ENCODE assay signal across 35 cellular contexts in genomic region chr7:30583181-30583580, GRCh38.
"Had no signal": no experiment of that assay in that cellular context is flagged by ENCODE, and none has a peak within 500 bp of the region (broad histone marks: within the 10 kb centered on the region; RNA-seq: fewer than 3 reads in every experiment).

No MANE protein-coding gene starts in this region.

- H3K9me3 Mint-ChIP-seq: activated naive CD4-positive, alpha-beta T cell treated with anti-CD3 and anti-CD28 coated beads, Interleukin-2, amount 50 U/mL, for 24 hours; activated naive CD8-positive, alpha-beta T cell treated with anti-CD3 and anti-CD28 coated beads, Interleukin-2, amount 50 U/mL, for 24 hours; effector memory CD8-positive, alpha-beta T cell; T-helper 2 cell treated with Interferon-gamma antibody and Interleukin-4, amounts not matched to agents 5 μg/mL and 100 μg/mL, for 36 hours had no signal

- H3K9me3 ChIP-seq: adrenal gland, body of pancreas, gastroesophageal sphincter had no signal

- ATAC-seq: activated CD4-positive, CD25-positive, alpha-beta regulatory T cell treated with anti-CD3 and anti-CD28 coated beads, Interleukin-2, amount 50 U/mL, for 24 hours; activated CD8-positive, alpha-beta memory T cell treated with anti-CD3 and anti-CD28 coated beads, Interleukin-2, amount 10 ng/mL, durations not matched to agents 7 days and 5 days; activated CD8-positive, alpha-beta T cell treated with anti-CD3 and anti-CD28 coated beads, Interleukin-2, amount 10 ng/mL, durations not matched to agents 7 days and 5 days; activated naive CD8-positive, alpha-beta T cell treated with anti-CD3 and anti-CD28 coated beads, Interleukin-2, amount 50 U/mL, for 24 hours; body of pancreas; effector memory CD8-positive, alpha-beta T cell; gastroesophageal sphincter; heart right ventricle; T-helper 17 cell had no signal

- H3K27ac Mint-ChIP-seq: activated B cell treated with CpG ODN at 0.5 μM for 24 hours; activated CD4-positive, alpha-beta memory T cell treated with anti-CD3 and anti-CD28 coated beads for 36 hours; activated CD8-positive, alpha-beta memory T cell treated with anti-CD3 and anti-CD28 coated beads, Interleukin-2, amount 10 ng/mL, durations not matched to agents 7 days and 5 days; activated CD8-positive, alpha-beta T cell treated with anti-CD3 and anti-CD28 coated beads, Interleukin-2, amount 10 ng/mL, durations not matched to agents 7 days and 5 days; activated naive CD4-positive, alpha-beta T cell treated with anti-CD3 and anti-CD28 coated beads for 36 hours; activated naive CD4-positive, alpha-beta T cell treated with anti-CD3 and anti-CD28 coated beads, Interleukin-2, amount 50 U/mL, for 24 hours; activated naive CD8-positive, alpha-beta T cell treated with anti-CD3 and anti-CD28 coated beads for 36 hours; activated naive CD8-positive, alpha-beta T cell treated with anti-CD3 and anti-CD28 coated beads, Interleukin-2, amount 50 U/mL, for 24 hours; activated T-helper 1 cell treated with anti-CD3 and anti-CD28 coated beads, Interleukin-12 subunit alpha, Interleukin-12 subunit beta, Interleukin-2, Interleukin-4 antibody, amounts not matched to agents 30 ng/mL and 10 ng/mL and 1 ng/mL, durations not matched to agents 14 hours and 24 hours and 36 hours; activated T-helper 2 cell treated with anti-CD3 and anti-CD28 coated beads, Interferon-gamma antibody, Interleukin-2, Interleukin-4, amounts not matched to agents 10 μg/mL and 5 μg/mL and 100 μg/mL, durations not matched to agents 14 hours and 24 hours and 36 hours; effector memory CD8-positive, alpha-beta T cell; T-helper 17 cell; T-helper 2 cell treated with Interferon-gamma antibody and Interleukin-4, amounts not matched to agents 5 μg/mL and 100 μg/mL, for 36 hours had no signal

- H3K4me3 Mint-ChIP-seq: activated B cell treated with CpG ODN at 0.5 μM for 24 hours; activated CD4-positive, alpha-beta memory T cell treated with anti-CD3 and anti-CD28 coated beads for 36 hours; activated CD8-positive, alpha-beta memory T cell treated with anti-CD3 and anti-CD28 coated beads, Interleukin-2, amount 10 ng/mL, durations not matched to agents 7 days and 5 days; activated CD8-positive, alpha-beta T cell treated with anti-CD3 and anti-CD28 coated beads, Interleukin-2, amount 10 ng/mL, durations not matched to agents 7 days and 5 days; activated naive CD4-positive, alpha-beta T cell treated with anti-CD3 and anti-CD28 coated beads for 36 hours; activated naive CD4-positive, alpha-beta T cell treated with anti-CD3 and anti-CD28 coated beads, Interleukin-2, amount 50 U/mL, for 24 hours; activated naive CD8-positive, alpha-beta T cell treated with anti-CD3 and anti-CD28 coated beads for 36 hours; activated naive CD8-positive, alpha-beta T cell treated with anti-CD3 and anti-CD28 coated beads, Interleukin-2, amount 50 U/mL, for 24 hours; activated T-helper 1 cell treated with anti-CD3 and anti-CD28 coated beads, Interleukin-12 subunit alpha, Interleukin-12 subunit beta, Interleukin-2, Interleukin-4 antibody, amounts not matched to agents 30 ng/mL and 10 ng/mL and 1 ng/mL, durations not matched to agents 14 hours and 24 hours and 36 hours; effector memory CD8-positive, alpha-beta T cell; T-helper 17 cell; T-helper 2 cell treated with Interferon-gamma antibody and Interleukin-4, amounts not matched to agents 5 μg/mL and 100 μg/mL, for 36 hours had no signal

- DNase-seq: activated B cell treated with CpG ODN at 0.5 μM for 24 hours; activated CD4-positive, alpha-beta memory T cell treated with anti-CD3 and anti-CD28 coated beads for 36 hours; activated CD4-positive, alpha-beta T cell treated with anti-CD3 and anti-CD28 coated beads for 48 hours; activated CD8-positive, alpha-beta memory T cell treated with anti-CD3 and anti-CD28 coated beads, Interleukin-2, amount 10 ng/mL, durations not matched to agents 7 days and 5 days; activated CD8-positive, alpha-beta memory T cell treated with anti-CD3 and anti-CD28 coated beads, Interleukin-2, amount 50 U/mL, for 4 hours; activated CD8-positive, alpha-beta T cell treated with anti-CD3 and anti-CD28 coated beads, Interleukin-2, amount 10 ng/mL, durations not matched to agents 7 days and 5 days; activated effector memory CD4-positive, alpha-beta T cell treated with anti-CD3 and anti-CD28 coated beads, Interleukin-2, amount 50 U/mL, for 16 hours; activated naive CD4-positive, alpha-beta T cell treated with anti-CD3 and anti-CD28 coated beads for 36 hours; activated naive CD8-positive, alpha-beta T cell treated with anti-CD3 and anti-CD28 coated beads for 36 hours; activated naive CD8-positive, alpha-beta T cell treated with anti-CD3 and anti-CD28 coated beads, Interleukin-2, amount 50 U/mL, for 24 hours; activated T-cell treated with anti-CD3 and anti-CD28 coated beads, Interleukin-2, amount 50 U/mL, for 1 hour; activated T-cell treated with anti-CD3 and anti-CD28 coated beads, Interleukin-2, amount 50 U/mL, for 48 hours; adrenal gland; amygdala; aorta; body of pancreas; caudate nucleus; cortex of kidney; dermis blood vessel endothelial cell; effector CD4-positive, alpha-beta T cell; effector memory CD8-positive, alpha-beta T cell; esophagus squamous epithelium; foreskin melanocyte; heart right ventricle; T-helper 1 cell; T-helper 17 cell; T1000; WERI-Rb-1 had no signal

- H3K4me1 ChIP-seq: adrenal gland, body of pancreas, esophagus squamous epithelium had no signal

- H3K27me3 Mint-ChIP-seq: activated B cell treated with CpG ODN at 0.5 μM for 24 hours; activated CD4-positive, alpha-beta memory T cell treated with anti-CD3 and anti-CD28 coated beads for 36 hours; activated CD8-positive, alpha-beta memory T cell treated with anti-CD3 and anti-CD28 coated beads, Interleukin-2, amount 10 ng/mL, durations not matched to agents 7 days and 5 days; activated naive CD4-positive, alpha-beta T cell treated with anti-CD3 and anti-CD28 coated beads, Interleukin-2, amount 50 U/mL, for 24 hours; activated naive CD8-positive, alpha-beta T cell treated with anti-CD3 and anti-CD28 coated beads for 36 hours; activated naive CD8-positive, alpha-beta T cell treated with anti-CD3 and anti-CD28 coated beads, Interleukin-2, amount 50 U/mL, for 24 hours; effector memory CD8-positive, alpha-beta T cell; T-helper 17 cell had no signal

- H3K27ac ChIP-seq: adrenal gland, body of pancreas, epithelial cell of prostate, esophagus squamous epithelium, gastroesophageal sphincter, heart right ventricle, WERI-Rb-1 had no signal

- H3K4me3 ChIP-seq: adrenal gland, body of pancreas, esophagus squamous epithelium, gastroesophageal sphincter, heart right ventricle had no signal

- H3K27me3 ChIP-seq: adrenal gland, body of pancreas, esophagus squamous epithelium, gastroesophageal sphincter, heart right ventricle had no signal

- H3K4me1 Mint-ChIP-seq: activated B cell treated with CpG ODN at 0.5 μM for 24 hours; activated naive CD8-positive, alpha-beta T cell treated with anti-CD3 and anti-CD28 coated beads, Interleukin-2, amount 50 U/mL, for 24 hours had no signal
